Comparison of ENCODE assay signal across 12 cellular contexts in genomic region chr12:124524231-124524925, GRCh38. TPM values are rescaled to one million over a fixed set of nuclear protein-coding genes. Genes with fewer than 3 reads are reported as not detected.
A peak's percentile ranks its signal among the peaks of the same experiment; 100 is the strongest.
DNase-seq lines count a peak whose midpoint lies in the region; ATAC-seq, FAIRE-seq and TF ChIP-seq lines count a peak whose summit lies in the region.
"Had no signal": no experiment of that assay in that cellular context is flagged by ENCODE, and none has a peak within 500 bp of the region (broad histone marks: within the 10 kb centered on the region; RNA-seq: fewer than 3 reads in every experiment).

No MANE protein-coding gene starts in this region.

- POLR2A ChIA-PET in HepG2 (lab: Yijun Ruan, JAX), result no interaction called here

- TF ChIP-seq EP300 in HepG2 (IDR thresholded peaks at IDR 0.05; ENCODE audit: low read depth in 2 of 2, low read length in 2 of 2) (no peak), HepG2 (CRISPR knock-in tag; IDR thresholded peaks at IDR 0.05; ENCODE audit: borderline replicate concordance) (no peak)

- no peak for TF ChIP-seq CTCF in HepG2 (CRISPR knock-in tag; IDR thresholded peaks at IDR 0.05)
- TF ChIP-seq CTCF in right lobe of liver (IDR thresholded peaks at IDR 0.05), result no peak
- no peak for TF ChIP-seq CTCF in cardiac fibroblast (IDR thresholded peaks at IDR 0.05; ENCODE audit: low read depth, low read length)
- no peak for TF ChIP-seq CTCF in lung (IDR thresholded peaks at IDR 0.05; ENCODE audit: control extremely low read depth, extremely low read depth)
- no peak for TF ChIP-seq CTCF in vagina (IDR thresholded peaks at IDR 0.05)

- ATAC-seq in HepG2 (no peak), right lobe of liver (no peak), lung (ENCODE audit: insufficient read depth, low FRiP score) (peak; percentile 20), GM21786 (IDR thresholded peaks at IDR 0.05; ENCODE audit: unreplicated experiment) (no peak)

- H3K4me1 ChIP-seq in HepG2 (ENCODE audit: insufficient read depth, low read length) (peaks cover 13% of the 10 kb centered on the region), right lobe of liver (peaks cover 0 to 18% (median 8%) of the 10 kb centered on the region in 4 donors), lung (ENCODE audit: control insufficient read depth in 2 of 2, insufficient read depth in 2 of 2, low read length in 2 of 2) (peaks cover 7 to 30% of the 10 kb centered on the region in 2 donors), vagina (peaks cover 91% of the 10 kb centered on the region), SJCRH30 (peaks cover 44% of the 10 kb centered on the region)

- DNase-seq in HepG2 (ENCODE audit: low spot score) (no peak), right lobe of liver (no peak), cardiac fibroblast (ENCODE audit: low read depth in 2 of 2) (peak; percentile 70 to 77), lung (ENCODE audit: low spot score) (no peak), vagina (ENCODE audit: extremely low spot score in 2 of 2) (no peak), SJCRH30 (no peak)
- no peak for DNase-seq in stimulated activated CD4-positive, alpha-beta T cell treated with anti-CD3 and anti-CD28 coated beads, Interleukin-2, amount 100 ng/mL, for 48 hours
- DNase-seq: BE2C; effector CD4-positive, alpha-beta T cell; Kasumi-1; Peyer's patch had no signal

- TF ChIP-seq POLR2A in HepG2 (IDR thresholded peaks at IDR 0.05; ENCODE audit: insufficient read depth in 1 of 2, low read depth in 2 of 2, low read length in 2 of 2), result no peak
- TF ChIP-seq POLR2A in right lobe of liver (IDR thresholded peaks at IDR 0.05), result no peak
- TF ChIP-seq POLR2A in vagina (IDR thresholded peaks at IDR 0.05), result no peak

- no peak overlapping the region for H3K4me3 ChIP-seq in HepG2 (replicated peaks in 1 of 3; ENCODE audit: insufficient read depth in 1 of 3, low read depth in 2 of 3, low read length in 3 of 3)
- H3K4me3 ChIP-seq in right lobe of liver, result no peak overlapping the region
- no peak overlapping the region for H3K4me3 ChIP-seq in cardiac fibroblast (replicated peaks in 1 of 2; ENCODE audit: low read depth in 2 of 2, low read length in 2 of 2)
- no peak overlapping the region for H3K4me3 ChIP-seq in lung
- H3K4me3 ChIP-seq in vagina, result no peak overlapping the region
- H3K4me3 ChIP-seq in SJCRH30, result no peak overlapping the region
- H3K4me3 ChIP-seq: Peyer's patch had no signal

- H3K4me2 ChIP-seq in HepG2 (ENCODE audit: low read depth, low read length), result no peak overlapping the region

- no peaks in the 10 kb centered on the region for H3K27me3 ChIP-seq in HepG2 (ENCODE audit: control insufficient read depth in 1 of 2, insufficient read depth in 2 of 2, low read length in 2 of 2)
- H3K27me3 ChIP-seq in right lobe of liver, result no peaks in the 10 kb centered on the region
- no peaks in the 10 kb centered on the region for H3K27me3 ChIP-seq in lung (ENCODE audit: control insufficient read depth, insufficient read depth)
- no peaks in the 10 kb centered on the region for H3K27me3 ChIP-seq in vagina
- H3K27me3 ChIP-seq in SJCRH30, result no peaks in the 10 kb centered on the region
- H3K27me3 ChIP-seq: BE2C, Peyer's patch had no signal

- H2AFZ ChIP-seq in HepG2 (ENCODE audit: low read length), result no peak overlapping the region

- no peak for TF ChIP-seq RAD21 in HepG2 (CRISPR knock-in tag; IDR thresholded peaks at IDR 0.05)

- H3K79me2 ChIP-seq in HepG2 (ENCODE audit: insufficient read depth, low read length), result peaks cover 6% of the 10 kb centered on the region

- no peak for FAIRE-seq in HepG2 (lab: Jason Lieb, UNC)

- H3K9me3 ChIP-seq in HepG2 (ENCODE audit: low read length) (no peaks in the 10 kb centered on the region), right lobe of liver (no peaks in the 10 kb centered on the region), lung (ENCODE audit: control insufficient read depth in 2 of 2, insufficient read depth in 1 of 2, low read length in 1 of 2) (no peaks in the 10 kb centered on the region), vagina (no peaks in the 10 kb centered on the region), SJCRH30 (replicated peaks) (no peaks in the 10 kb centered on the region)
- H3K9me3 ChIP-seq: BE2C, Peyer's patch had no signal

- H3K9ac ChIP-seq in HepG2 (ENCODE audit: insufficient read depth, low read depth, low read length), result no peak overlapping the region

- no peaks in the 10 kb centered on the region for H3K36me3 ChIP-seq in HepG2 (replicated peaks in 1 of 2; ENCODE audit: control insufficient read depth in 1 of 2, insufficient read depth in 2 of 2, low read length in 2 of 2)
- no peaks in the 10 kb centered on the region for H3K36me3 ChIP-seq in right lobe of liver
- peaks cover 0 to 7% of the 10 kb centered on the region in 2 donors for H3K36me3 ChIP-seq in lung (ENCODE audit: control insufficient read depth in 2 of 2, insufficient read depth in 2 of 2, low read length in 2 of 2)
- H3K36me3 ChIP-seq in vagina, result no peaks in the 10 kb centered on the region
- no peaks in the 10 kb centered on the region for H3K36me3 ChIP-seq in SJCRH30
- H3K36me3 ChIP-seq: Peyer's patch had no signal

- H4K20me1 ChIP-seq in HepG2 (ENCODE audit: insufficient read depth, low read length), result no peaks in the 10 kb centered on the region

- in situ Hi-C loops in HepG2 (cut with HindIII; ENCODE audit: extremely low pct_ligation_motif_present, low pct_unique_long_range_greater_than_20kb), result no loop called here

- BruUV-seq in HepG2 (replicated peaks; lab: Mats Ljungman, UMichigan), result no TSS peak

- H3K27ac ChIP-seq in HepG2 (ENCODE audit: extremely low read length, insufficient read depth, low read length), result no peak overlapping the region
- no peak overlapping the region for H3K27ac ChIP-seq in right lobe of liver
- H3K27ac ChIP-seq in lung (ENCODE audit: low read depth in 1 of 2, low read length in 1 of 2), result peak overlapping the region in 1 of 2 donors; percentile 11
- peak overlapping the region; percentile 77 for H3K27ac ChIP-seq in vagina
- H3K27ac ChIP-seq in SJCRH30, result no peak overlapping the region

- CTCF ChIA-PET in HepG2 (lab: Yijun Ruan, JAX; ENCODE audit: low intra/inter-chr PET ratio, low total read pairs), result no interaction called here

- intact Hi-C loops in HepG2 (cut with micrococcal nuclease; ENCODE audit: unreplicated experiment), result no loop called here
- intact Hi-C loops in right lobe of liver (cut with DNase I), result no loop called here
- intact Hi-C loops in vagina (cut with DNase I), result no loop called here

- 79% methylated on average over 13 of the region's 13 CpGs for WGBS in HepG2 (ENCODE audit: low lambda C conversion rate)
- WGBS in right lobe of liver (ENCODE audit: insufficient coverage, low coverage, low lambda C conversion rate, missing lambda C conversion rate), result 61% methylated on average over 4 of the region's 13 CpGs
- WGBS in lung, 2 donors, result 71 to 92% methylated on average over 13 of the region's 13 CpGs

TF ChIP-seq in HepG2, 621 proteins besides CTCF, POLR2A, EP300 and RAD21:
- TF ChIP-seq JUND (CRISPR knock-in tag; IDR thresholded peaks at IDR 0.05), result no peak
- no peak for TF ChIP-seq ZNF180 (CRISPR knock-in tag; IDR thresholded peaks at IDR 0.05; ENCODE audit: borderline replicate concordance, low read depth)
- TF ChIP-seq ZNF878 (CRISPR knock-in tag; IDR thresholded peaks at IDR 0.05), result no peak
- no peak for TF ChIP-seq ZBTB7B (CRISPR knock-in tag; IDR thresholded peaks at IDR 0.05)
- TF ChIP-seq ZNF329 (CRISPR knock-in tag; IDR thresholded peaks at IDR 0.05; ENCODE audit: low read depth), result peak; percentile 98
- no peak for TF ChIP-seq MXD1 (CRISPR knock-in tag; IDR thresholded peaks at IDR 0.05)
- TF ChIP-seq ZNF557 (CRISPR knock-in tag; IDR thresholded peaks at IDR 0.05), result no peak
- TF ChIP-seq ZNF17 (CRISPR knock-in tag; IDR thresholded peaks at IDR 0.05), result no peak
- no peak for TF ChIP-seq ZBTB3 (CRISPR knock-in tag; IDR thresholded peaks at IDR 0.05; ENCODE audit: borderline replicate concordance, low read depth)

RNA-seq across cellular contexts. Expression of gene NCOR2, which starts 43.0 kb away (rescaled TPM):
- total RNA-seq in HepG2 (2016; rRNA removed; fragmentation: Illumina TruSeq; extraction: Trizol) (5.7 and 6.1 TPM in 2 replicates), right lobe of liver (10 to 100 TPM; 38.1 to 87.5 (median 45.0) TPM), lung (100 to 1,000 TPM; 166 to 361 TPM), vagina (120 TPM)
- total RNA-seq in HepG2 (2016; cell fraction: cytosol; rRNA removed; fragmentation: Illumina TruSeq; extraction: Trizol; ENCODE audit: low read depth), result 10.5 and 12.4 TPM in 2 replicates
- total RNA-seq in HepG2 (2016; cell fraction: insoluble cytoplasmic fraction; rRNA removed; fragmentation: Illumina TruSeq; extraction: Trizol), result 5.6 and 7.1 TPM in 2 replicates
- total RNA-seq in HepG2 (2016; cell fraction: membrane; rRNA removed; fragmentation: Illumina TruSeq; extraction: Trizol), result 15.2 and 16.6 TPM in 2 replicates
- total RNA-seq in HepG2 (2016; cell fraction: nucleus; rRNA removed; fragmentation: Illumina TruSeq; extraction: Trizol), result 12.4 and 13.1 TPM in 2 replicates
- polyA plus RNA-seq in HepG2 (2011; rRNA removed) (4.5 and 4.8 TPM in 2 replicates), lung (10 to 100 TPM; 81.4 to 98.7 TPM)
- 2.8 and 4.1 TPM in 2 replicates for polyA plus RNA-seq in HepG2 (2011; cell fraction: cytosol; rRNA removed)
- polyA plus RNA-seq in HepG2 (2011; cell fraction: nucleus; rRNA removed), result 30.4 and 39.4 TPM in 2 replicates
- polyA plus RNA-seq in HepG2 (2012), result 32.8 and 41.1 TPM in 2 replicates
- 2.8 and 3.1 TPM in 2 replicates for polyA plus RNA-seq in HepG2 (2016; cell fraction: cytosol; fragmentation: Illumina TruSeq; extraction: Trizol; ENCODE audit: low read depth)
- polyA plus RNA-seq in HepG2 (2016; cell fraction: insoluble cytoplasmic fraction; fragmentation: Illumina TruSeq; extraction: Trizol; ENCODE audit: low read depth), result 17.3 and 24.8 TPM in 2 replicates
- 7.1 and 8.9 TPM in 2 replicates for polyA plus RNA-seq in HepG2 (2016; cell fraction: membrane; fragmentation: Illumina TruSeq; extraction: Trizol; ENCODE audit: low read depth)
- 43.0 and 54.1 TPM in 2 replicates for polyA plus RNA-seq in HepG2 (2016; cell fraction: nucleus; fragmentation: Illumina TruSeq; extraction: Trizol; ENCODE audit: insufficient read depth, low read depth)
- 21.9 and 23.2 TPM in 2 replicates for polyA minus RNA-seq in HepG2 (2011; rRNA and poly(A)+ RNA removed; ENCODE audit: low replicate concordance)
- polyA minus RNA-seq in HepG2 (2011; cell fraction: cytosol; rRNA and poly(A)+ RNA removed), result 16.5 and 17.0 TPM in 2 replicates
- 20.9 and 22.6 TPM in 2 replicates for polyA minus RNA-seq in HepG2 (2011; cell fraction: nucleus; rRNA and poly(A)+ RNA removed)
- total RNA-seq in SJCRH30 (2014; rRNA removed; shearing (Covaris generic)), result 48.5 and 52.2 TPM in 2 replicates

Comparison
In these comparisons a context has a peak if more than half of its experiments do, and no peak if none do; other contexts are left out.
1. DNase-seq: peak in cardiac fibroblast (2 of 2); none in HepG2 (single experiment), right lobe of liver (0 of 3), lung (single experiment), vagina (0 of 2), SJCRH30 (0 of 2) and stimulated activated CD4-positive, alpha-beta T cell treated with anti-CD3 and anti-CD28 coated beads, Interleukin-2, amount 100 ng/mL, for 48 hours (0 of 2).